ENCODE assay signal across 16 cellular contexts in the genomic region with DNA sequence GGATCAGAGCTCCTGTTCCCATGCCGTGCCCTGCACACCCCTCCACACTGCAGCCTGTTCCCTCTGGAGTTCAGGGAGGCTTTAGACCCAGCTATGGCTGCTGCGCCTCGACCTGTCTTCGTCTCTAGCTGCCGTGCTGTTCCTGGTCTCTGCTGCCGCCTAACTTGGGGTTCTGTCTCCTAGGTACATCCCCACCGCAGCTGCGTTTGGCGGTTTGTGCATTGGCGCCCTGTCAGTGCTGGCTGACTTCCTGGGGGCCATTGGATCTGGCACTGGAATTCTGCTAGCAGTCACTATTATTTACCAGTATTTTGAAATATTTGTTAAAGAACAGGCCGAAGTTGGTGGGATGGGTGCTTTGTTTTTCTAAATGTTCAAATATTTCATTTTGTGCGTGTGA.
"Had no signal": no experiment of that assay in that cellular context is flagged by ENCODE, and none has a peak within 500 bp of the region (broad histone marks: within the 10 kb centered on the region; RNA-seq: fewer than 3 reads in every experiment).

No MANE protein-coding gene starts in this region.

- H3K9me3 ChIP-seq: SJSA1, thoracic aorta had no signal

- H3K4me3 ChIP-seq: SJSA1, thoracic aorta had no signal

- H3K9me3 Mint-ChIP-seq: activated naive CD8-positive, alpha-beta T cell treated with anti-CD3 and anti-CD28 coated beads for 36 hours; naive thymus-derived CD8-positive, alpha-beta T cell; stimulated activated naive CD8-positive, alpha-beta T cell treated with anti-CD3 and anti-CD28 coated beads, Interleukin-15, Interleukin-2, amounts not matched to agents 100 ng/mL and 50 ng/mL, for 24 hours had no signal

- H3K4me1 Mint-ChIP-seq: activated naive CD8-positive, alpha-beta T cell treated with anti-CD3 and anti-CD28 coated beads for 36 hours had no signal

- H3K4me3 Mint-ChIP-seq: activated naive CD8-positive, alpha-beta T cell treated with anti-CD3 and anti-CD28 coated beads for 36 hours; naive thymus-derived CD8-positive, alpha-beta T cell; stimulated activated naive CD8-positive, alpha-beta T cell treated with anti-CD3 and anti-CD28 coated beads, Interleukin-15, Interleukin-2, amounts not matched to agents 100 ng/mL and 50 ng/mL, for 24 hours had no signal

- H3K27ac Mint-ChIP-seq: activated naive CD8-positive, alpha-beta T cell treated with anti-CD3 and anti-CD28 coated beads for 36 hours; stimulated activated naive CD8-positive, alpha-beta T cell treated with anti-CD3 and anti-CD28 coated beads, Interleukin-15, Interleukin-2, amounts not matched to agents 100 ng/mL and 50 ng/mL, for 24 hours had no signal

- ATAC-seq: esophagus mucosa; naive thymus-derived CD8-positive, alpha-beta T cell had no signal

- H3K27me3 Mint-ChIP-seq: activated naive CD8-positive, alpha-beta T cell treated with anti-CD3 and anti-CD28 coated beads for 36 hours; naive thymus-derived CD8-positive, alpha-beta T cell; stimulated activated naive CD8-positive, alpha-beta T cell treated with anti-CD3 and anti-CD28 coated beads, Interleukin-15, Interleukin-2, amounts not matched to agents 100 ng/mL and 50 ng/mL, for 24 hours had no signal

- H3K4me1 ChIP-seq: SJSA1 had no signal

- H3K27ac ChIP-seq: SJSA1, thoracic aorta had no signal

- DNase-seq: activated CD4-positive, alpha-beta T cell treated with anti-CD3 and anti-CD28 coated beads, Interleukin-2, amount 50 U/mL, for 1 hour; activated CD4-positive, CD25-positive, alpha-beta regulatory T cell; activated effector memory CD4-positive, alpha-beta T cell treated with Interleukin-2 at 50 U/mL for 16 hours; activated naive CD8-positive, alpha-beta T cell treated with anti-CD3 and anti-CD28 coated beads for 36 hours; aorta; naive thymus-derived CD8-positive, alpha-beta T cell; stimulated activated CD4-positive, alpha-beta T cell treated with anti-CD3 and anti-CD28 coated beads, Interleukin-4, amount 100 ng/mL, for 1 hour; SW 1271 had no signal

- H3K27me3 ChIP-seq: SJSA1 had no signal

- FAIRE-seq: bronchial epithelial cell, colon, islet of Langerhans, TTC549 had no signal
